In the genomic region with DNA sequence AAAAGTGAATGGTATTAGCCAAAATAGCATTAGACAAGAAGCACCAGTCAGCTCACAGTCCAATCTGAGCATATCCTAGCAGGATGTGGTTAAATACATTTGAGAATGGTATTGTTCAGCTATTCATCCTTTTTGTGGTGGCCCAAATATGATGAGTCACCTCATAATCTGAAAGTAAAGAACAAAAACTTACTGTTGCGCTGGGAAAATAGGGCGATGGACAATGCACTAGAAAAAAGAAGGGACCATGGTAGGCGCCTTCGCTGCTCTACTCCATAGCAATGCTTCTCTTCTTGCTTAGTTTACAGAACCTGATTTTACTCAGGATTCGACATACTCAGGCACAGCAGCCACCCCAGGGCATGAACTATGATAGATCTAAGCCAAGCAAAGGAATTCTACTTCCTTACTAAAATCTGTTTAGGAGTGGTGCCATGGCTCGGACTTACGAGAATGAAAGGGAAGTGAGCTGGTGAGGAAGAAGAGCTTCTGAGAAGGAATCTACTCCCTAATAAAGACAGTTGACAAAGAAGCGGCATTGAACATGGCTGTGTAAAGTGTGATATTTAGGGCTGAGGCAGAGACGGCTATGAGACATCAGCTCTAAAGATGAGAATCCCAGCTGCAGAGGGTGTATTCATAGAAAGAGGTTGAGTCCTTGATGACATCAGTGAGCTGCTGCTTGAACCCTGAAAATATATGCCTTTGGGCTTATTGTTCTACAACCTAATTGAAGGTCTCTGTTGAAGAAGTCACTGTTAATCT, we compare ENCODE assay signal across 8 cellular contexts. TPM values are rescaled to one million over a fixed set of nuclear protein-coding genes. Genes with fewer than 3 reads are reported as not detected.
DNase-seq lines count a peak whose midpoint lies in the region; ATAC-seq and TF ChIP-seq lines count a peak whose summit lies in the region.

No MANE protein-coding gene starts in this region.

- no peaks in the 10 kb centered on the region for H3K36me3 Mint-ChIP-seq in Calu3 (ENCODE audit: insufficient read depth, unreplicated experiment)

- H3K4me1 Mint-ChIP-seq in Calu3 (ENCODE audit: low read depth, unreplicated experiment) = peaks cover 21% of the 10 kb centered on the region

- peak; percentile 91 for ATAC-seq in GM19452 (IDR thresholded peaks at IDR 0.05; ENCODE audit: unreplicated experiment)
- peak; percentile 96 for ATAC-seq in HG03460 (IDR thresholded peaks at IDR 0.05; ENCODE audit: unreplicated experiment)

- H3K4me3 Mint-ChIP-seq in Calu3 (ENCODE audit: low read depth, unreplicated experiment) = no peak overlapping the region

- H3K27ac Mint-ChIP-seq in Calu3 (ENCODE audit: unreplicated experiment) = no peak overlapping the region

- no TSS peak for BruUV-seq in Calu3 (replicated peaks; lab: Mats Ljungman, UMichigan)

- H3K9me3 Mint-ChIP-seq in Calu3 (ENCODE audit: low read depth, unreplicated experiment) = no peaks in the 10 kb centered on the region

- no peak for TF ChIP-seq CTCF in Calu3 (IDR thresholded peaks at IDR 0.05; ENCODE audit: unreplicated experiment)

- CTCF ChIA-PET in Calu3 (lab: Charles Lee) = interaction anchor here (1.8 kb wide), 1 partner anchor 53 kb away, joined by 5 read pairs; a partner anchor contains a TSS

- peak overlapping the region; percentile 35 for H3K27ac ChIP-seq in angular gyrus (ENCODE audit: low read depth, low read length)

- intact Hi-C loops in Calu3 (cut with micrococcal nuclease; ENCODE audit: unreplicated experiment) = no loop called here

- DNase-seq in AML-193 (lab: John Stamatoyannopoulos, UW) = peak; percentile 39 to 45
- DNase-seq in pons (ENCODE audit: low spot score) = peak; percentile 48
- no peak for DNase-seq in Calu3
- no peak for DNase-seq in NCI-H2107 treated with DMSO at 0.1 percent for 48 hours (lab: John Stamatoyannopoulos, UW; ENCODE audit: unreplicated experiment)
- DNase-seq in DMS79 (lab: John Stamatoyannopoulos, UW) = no peak

- no peaks in the 10 kb centered on the region for H3K27me3 Mint-ChIP-seq in Calu3 (ENCODE audit: unreplicated experiment)

RNA-seq across cellular contexts. Expression of a gene that starts 13.0 kb away (rescaled TPM):
- total RNA-seq in Calu3 (2022) = 4.1 and 4.7 TPM in 2 replicates

RNA-seq across cellular contexts. Expression of a gene that starts 16.6 kb away (rescaled TPM):
- 91.2 and 94.5 TPM in 2 replicates for total RNA-seq in Calu3 (2022)

RNA-seq across cellular contexts. Expression of a gene that starts 53.5 kb away (rescaled TPM):
- total RNA-seq in Calu3 (2022) = 0.38 TPM in 1 of 2 replicates, not detected in the other

Comparison
In these comparisons a context has a peak if more than half of its experiments do, and no peak if none do; other contexts are left out.
1. DNase-seq: peak in AML-193 (2 of 2) and pons (single experiment); none in Calu3 (single experiment), NCI-H2107 treated with DMSO at 0.1 percent for 48 hours (single experiment) and DMS79 (single experiment).